ENCODE assay signal across 13 cellular contexts in the genomic region with DNA sequence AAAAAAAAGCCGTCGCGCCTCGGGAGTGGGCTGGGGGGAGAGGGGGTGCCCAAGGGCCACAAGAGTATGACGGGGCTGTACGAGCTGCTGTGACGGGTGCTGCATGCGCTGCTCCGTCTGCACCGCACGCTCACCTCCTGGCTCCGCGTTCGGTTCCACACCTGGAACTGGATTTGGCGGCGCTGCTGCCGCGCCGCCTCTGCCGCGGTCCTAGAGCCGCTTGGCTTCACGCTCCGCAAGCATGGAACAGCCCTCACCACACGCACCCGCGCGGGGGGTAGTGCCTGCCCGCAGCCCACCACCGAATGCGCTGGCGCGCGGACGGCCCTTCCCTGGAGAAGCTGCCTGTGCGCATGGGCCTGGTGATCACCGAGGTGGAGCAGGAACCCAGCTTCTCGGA. TPM values are rescaled to one million over a fixed set of nuclear protein-coding genes. Genes with fewer than 3 reads are reported as not detected.
A peak's percentile ranks its signal among the peaks of the same experiment; 100 is the strongest.
DNase-seq lines count a peak whose midpoint lies in the region; ATAC-seq and TF ChIP-seq lines count a peak whose summit lies in the region.
"Had no signal": no experiment of that assay in that cellular context is flagged by ENCODE, and none has a peak within 500 bp of the region (broad histone marks: within the 10 kb centered on the region; RNA-seq: fewer than 3 reads in every experiment).

No MANE protein-coding gene starts in this region.

- H3K27ac ChIP-seq in foreskin keratinocyte (no peak overlapping the region), rectal smooth muscle tissue (ENCODE audit: low read depth, low read length) (no peak overlapping the region), aorta (ENCODE audit: low read depth in 1 of 2, low read length in 2 of 2) (no peak overlapping the region), hepatocyte (no peak overlapping the region)

- H3K36me3 Mint-ChIP-seq in activated naive CD8-positive, alpha-beta T cell treated with anti-CD3 and anti-CD28 coated beads, Interleukin-2, amount 10 ng/mL, durations not matched to agents 7 days and 5 days: no peaks in the 10 kb centered on the region

- H4K20me1 ChIP-seq in hepatocyte (ENCODE audit: insufficient read depth, poor library complexity, severe bottlenecking): no peaks in the 10 kb centered on the region

- H3K4me1 ChIP-seq in foreskin keratinocyte (no peaks in the 10 kb centered on the region), rectal smooth muscle tissue (ENCODE audit: control insufficient read depth, insufficient read depth, low read length) (no peaks in the 10 kb centered on the region), aorta (ENCODE audit: control insufficient read depth in 1 of 2, insufficient read depth in 2 of 2, low read length in 2 of 2) (no peaks in the 10 kb centered on the region), hepatocyte (ENCODE audit: insufficient read depth) (no peaks in the 10 kb centered on the region)

- H3K4me3 ChIP-seq in rectal smooth muscle tissue (ENCODE audit: low read length): peak overlapping the region; percentile 24
- H3K4me3 ChIP-seq in aorta (ENCODE audit: low read length in 2 of 2): no peak overlapping the region
- no peak overlapping the region for H3K4me3 ChIP-seq in hepatocyte

- H3K9me3 ChIP-seq in aorta (ENCODE audit: control insufficient read depth, low read length) (no peaks in the 10 kb centered on the region), hepatocyte (ENCODE audit: low read depth) (no peaks in the 10 kb centered on the region)

- POLR2A ChIA-PET in activated naive CD8-positive, alpha-beta T cell treated with anti-CD3 and anti-CD28 coated beads, Interleukin-2, amount 10 ng/mL, durations not matched to agents 7 days and 5 days (lab: Charles Lee): no interaction called here

- H3K27me3 ChIP-seq in foreskin keratinocyte: peaks cover 15% of the 10 kb centered on the region
- H3K27me3 ChIP-seq in rectal smooth muscle tissue (ENCODE audit: control insufficient read depth, insufficient read depth, low read length): no peaks in the 10 kb centered on the region
- no peaks in the 10 kb centered on the region for H3K27me3 ChIP-seq in aorta (ENCODE audit: control insufficient read depth in 1 of 2, insufficient read depth in 2 of 2, low read length in 1 of 2)
- H3K27me3 ChIP-seq in hepatocyte: no peaks in the 10 kb centered on the region

- DNase-seq in ELF-1 (ENCODE audit: low read depth, low spot score): peak; percentile 20
- DNase-seq in activated naive CD8-positive, alpha-beta T cell treated with anti-CD3 and anti-CD28 coated beads, Interleukin-2, amount 10 ng/mL, durations not matched to agents 7 days and 5 days: no peak
- DNase-seq in foreskin keratinocyte: no peak
- DNase-seq in aorta: no peak
- DNase-seq in GM20000 (ENCODE audit: low spot score): no peak
- DNase-seq in hepatocyte (ENCODE audit: low spot score): no peak
- DNase-seq: activated CD4-positive, CD25-positive, alpha-beta regulatory T cell treated with anti-CD3 and anti-CD28 coated beads, Interleukin-2, amount 50 U/mL, for 72 hours; COR-L47; midbrain; substantia nigra; SW 1271 had no signal

- H3K4me3 Mint-ChIP-seq in activated naive CD8-positive, alpha-beta T cell treated with anti-CD3 and anti-CD28 coated beads, Interleukin-2, amount 10 ng/mL, durations not matched to agents 7 days and 5 days: peak overlapping the region; percentile 19

- H3K27ac Mint-ChIP-seq in activated naive CD8-positive, alpha-beta T cell treated with anti-CD3 and anti-CD28 coated beads, Interleukin-2, amount 10 ng/mL, durations not matched to agents 7 days and 5 days: no peak overlapping the region

- H3K9me2 ChIP-seq in hepatocyte (replicated peaks; ENCODE audit: insufficient read depth): no peaks in the 10 kb centered on the region

- 10 to 11% methylated on average over 34 to 38 of the region's 38 CpGs for WGBS in aorta, 2 donors
- WGBS in hepatocyte (ENCODE audit: low lambda C conversion rate, missing lambda C conversion rate): 98% methylated on average over 35 of the region's 38 CpGs

- H2AFZ ChIP-seq in hepatocyte: no peak overlapping the region

- H3K79me2 ChIP-seq in hepatocyte: no peaks in the 10 kb centered on the region

- TF ChIP-seq CTCF in foreskin keratinocyte (conservative IDR thresholded peaks at IDR 0.05): no peak
- TF ChIP-seq CTCF in GM20000 (IDR thresholded peaks at IDR 0.05; ENCODE audit: extremely low read depth, missing control alignments): no peak
- TF ChIP-seq CTCF in hepatocyte (IDR thresholded peaks at IDR 0.05; ENCODE audit: poor library complexity): no peak

- H3K27me3 Mint-ChIP-seq in activated naive CD8-positive, alpha-beta T cell treated with anti-CD3 and anti-CD28 coated beads, Interleukin-2, amount 10 ng/mL, durations not matched to agents 7 days and 5 days: peaks cover 69% of the 10 kb centered on the region

- no peak overlapping the region for H3K4me2 ChIP-seq in hepatocyte

- H3K9me3 Mint-ChIP-seq in activated naive CD8-positive, alpha-beta T cell treated with anti-CD3 and anti-CD28 coated beads, Interleukin-2, amount 10 ng/mL, durations not matched to agents 7 days and 5 days: peaks cover 1% of the 10 kb centered on the region

- intact Hi-C loops in aorta (cut with DNase I): no loop called here

- no peaks in the 10 kb centered on the region for H3K4me1 Mint-ChIP-seq in activated naive CD8-positive, alpha-beta T cell treated with anti-CD3 and anti-CD28 coated beads, Interleukin-2, amount 10 ng/mL, durations not matched to agents 7 days and 5 days

- H3K9ac ChIP-seq in rectal smooth muscle tissue (ENCODE audit: low read length): no peak overlapping the region

- ATAC-seq in activated naive CD8-positive, alpha-beta T cell treated with anti-CD3 and anti-CD28 coated beads, Interleukin-2, amount 10 ng/mL, durations not matched to agents 7 days and 5 days (ENCODE audit: low read depth): peak; percentile 42
- ATAC-seq in foreskin keratinocyte (peak; percentile 58), aorta (ENCODE audit: low FRiP score) (no peak), HG03108 (IDR thresholded peaks at IDR 0.05; ENCODE audit: unreplicated experiment) (no peak)

- H3K36me3 ChIP-seq in rectal smooth muscle tissue (ENCODE audit: control insufficient read depth, insufficient read depth, low read length) (no peaks in the 10 kb centered on the region), aorta (ENCODE audit: control insufficient read depth in 1 of 2, insufficient read depth in 2 of 2, low read length in 1 of 2) (no peaks in the 10 kb centered on the region), hepatocyte (replicated peaks; ENCODE audit: insufficient read depth, low read depth) (no peaks in the 10 kb centered on the region)

RNA-seq across cellular contexts. Expression of a gene that starts 18.8 kb away (rescaled TPM):
- not detected for total RNA-seq in activated naive CD8-positive, alpha-beta T cell treated with anti-CD3 and anti-CD28 coated beads, Interleukin-2, amount 10 ng/mL, durations not matched to agents 7 days and 5 days
- total RNA-seq in foreskin keratinocyte (not detected in 2 replicates), aorta (under 1 TPM; 0.42 to 0.99 TPM), hepatocyte (not detected in 2 replicates)
- polyA plus RNA-seq in foreskin keratinocyte (not detected in 2 replicates), aorta (under 1 TPM in 1 of 2 donors, not detected in 1; 0.13 TPM), hepatocyte (not detected in 2 replicates)

Comparison
In these comparisons a context has a peak if more than half of its experiments do, and no peak if none do; other contexts are left out.
1. ATAC-seq: peak in activated naive CD8-positive, alpha-beta T cell treated with anti-CD3 and anti-CD28 coated beads, Interleukin-2, amount 10 ng/mL, durations not matched to agents 7 days and 5 days (single experiment) and foreskin keratinocyte (single experiment); none in aorta (single experiment) and HG03108 (single experiment).